In genomic region chrX:85003655-85004244, GRCh38 we compare ENCODE assay signal across 8 cellular contexts. TPM values are rescaled to one million over a fixed set of nuclear protein-coding genes. Genes with fewer than 3 reads are reported as not detected.
A peak's percentile ranks its signal among the peaks of the same experiment; 100 is the strongest.
DNase-seq lines count a peak whose midpoint lies in the region; ATAC-seq and TF ChIP-seq lines count a peak whose summit lies in the region.

A gene with protein sequence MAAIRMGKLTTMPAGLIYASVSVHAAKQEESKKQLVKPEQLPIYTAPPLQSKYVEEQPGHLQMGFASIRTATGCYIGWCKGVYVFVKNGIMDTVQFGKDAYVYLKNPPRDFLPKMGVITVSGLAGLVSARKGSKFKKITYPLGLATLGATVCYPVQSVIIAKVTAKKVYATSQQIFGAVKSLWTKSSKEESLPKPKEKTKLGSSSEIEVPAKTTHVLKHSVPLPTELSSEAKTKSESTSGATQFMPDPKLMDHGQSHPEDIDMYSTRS (plus strand): TSS chrX:85003877. CDS start chrX:85003913, 36 bp downstream.

- H3K36me3 Mint-ChIP-seq in glutamatergic neuron (ENCODE audit: unreplicated experiment), result no peaks in the 10 kb centered on the region

- H3K36me3 ChIP-seq in SK-N-SH (replicated peaks in 1 of 2; ENCODE audit: control insufficient read depth in 1 of 2, insufficient read depth in 2 of 2, low read length in 1 of 2) (no peaks in the 10 kb centered on the region), osteoblast (ENCODE audit: insufficient read depth, low read length) (no peaks in the 10 kb centered on the region), thoracic aorta (no peaks in the 10 kb centered on the region)

- TF ChIP-seq POLR2A in NB4 (IDR thresholded peaks at IDR 0.05; ENCODE audit: extremely low read depth, insufficient read length), result peak; percentile 17

- H3K27me3 ChIP-seq in SK-N-SH (ENCODE audit: insufficient read depth) (no peaks in the 10 kb centered on the region), osteoblast (ENCODE audit: insufficient read depth, low read length) (no peaks in the 10 kb centered on the region), thoracic aorta (replicated peaks; ENCODE audit: insufficient read depth) (no peaks in the 10 kb centered on the region)

- H3K9me2 ChIP-seq in SK-N-SH, result no peaks in the 10 kb centered on the region

- peak within 1 kb of the TSS; percentile 89 for H3K27ac Mint-ChIP-seq in glutamatergic neuron (ENCODE audit: unreplicated experiment)

- CTCF ChIA-PET in SK-N-SH (lab: Yijun Ruan, JAX), result interaction anchor here (0.6 kb wide), 1 partner anchor 155 kb away, joined by 3 read pairs; no protein-coding TSS in a partner anchor

- H3K9ac ChIP-seq in SK-N-SH, result peak within 1 kb of the TSS; percentile 79

- peak; percentile 89 for ATAC-seq in thoracic aorta (ENCODE audit: insufficient number of reproducible peaks, low FRiP score, low read depth)

- peak within 1 kb of the TSS; percentile 72 for H3K4me3 ChIP-seq in HFF-Myc (replicated peaks; ENCODE audit: low read depth, low read length)
- peak within 1 kb of the TSS; percentile 95 for H3K4me3 ChIP-seq in NB4 (ENCODE audit: low read depth, low read length)
- H3K4me3 ChIP-seq in SK-N-SH (ENCODE audit: low read depth in 2 of 2, low read length in 1 of 2), result peak within 1 kb of the TSS; percentile 80 to 90
- H3K4me3 ChIP-seq in osteoblast (ENCODE audit: insufficient read depth, low read length), result peak within 1 kb of the TSS; percentile 78
- H3K4me3 ChIP-seq in thoracic aorta, result peak within 1 kb of the TSS; percentile 87

- H4K20me1 ChIP-seq in SK-N-SH (ENCODE audit: insufficient read depth) (0 out of 2 replicates have a peak, but pooled peaks cover 3% of the 10 kb centered on the region), osteoblast (ENCODE audit: insufficient read depth, low read length) (no peaks in the 10 kb centered on the region)

- POLR2A ChIA-PET in SK-N-SH (lab: Yijun Ruan, JAX), result no interaction called here

- H3K9me3 ChIP-seq in SK-N-SH (no peaks in the 10 kb centered on the region), osteoblast (ENCODE audit: low read depth, low read length) (no peaks in the 10 kb centered on the region), thoracic aorta (no peaks in the 10 kb centered on the region)

- peak; percentile 88 for DNase-seq in GM03348 (ENCODE audit: low spot score)
- peak; percentile 44 for DNase-seq in HFF-Myc (ENCODE audit: extremely low read depth, low read depth)
- DNase-seq in NB4 (ENCODE audit: low read depth), result peak; percentile 90
- peak; percentile 76 for DNase-seq in SK-N-SH
- peak; percentile 80 for DNase-seq in activated naive CD4-positive, alpha-beta T cell treated with anti-CD3 and anti-CD28 coated beads, Interleukin-2, amount 50 U/mL, for 16 hours
- DNase-seq in glutamatergic neuron, result peak; percentile 84
- DNase-seq in osteoblast (ENCODE audit: insufficient read length, low spot score, missing footprints), result peak; percentile 76
- DNase-seq in thoracic aorta (ENCODE audit: low spot score), result peak; percentile 54

- TF ChIP-seq EP300 in SK-N-SH (IDR thresholded peaks at IDR 0.05; ENCODE audit: borderline replicate concordance in 1 of 2, low read depth in 1 of 2, low read length in 1 of 2), result 0 out of 4 replicates have a peak, but pooled peaks of 1 of the 2 experiments have one; percentile 11

- no peak for TF ChIP-seq CTCF in HFF-Myc (IDR thresholded peaks at IDR 0.05; ENCODE audit: low read depth, low read length, missing control alignments)
- no peak for TF ChIP-seq CTCF in NB4 (IDR thresholded peaks at IDR 0.05; ENCODE audit: low read depth, low read length)
- TF ChIP-seq CTCF in SK-N-SH (IDR thresholded peaks at IDR 0.05), result no peak
- no peak for TF ChIP-seq CTCF in glutamatergic neuron (IDR thresholded peaks at IDR 0.05; ENCODE audit: partially characterized antibody, unreplicated experiment)
- TF ChIP-seq CTCF in osteoblast (IDR thresholded peaks at IDR 0.05; ENCODE audit: extremely low read depth, low read depth, low read length), result no peak
- no peak for TF ChIP-seq CTCF in thoracic aorta (IDR thresholded peaks at IDR 0.05)

- H3K27ac ChIP-seq in SK-N-SH (ENCODE audit: low read depth in 2 of 2, low read length in 1 of 2) (peak within 1 kb of the TSS; percentile 63 to 76), osteoblast (ENCODE audit: low read depth, low read length) (peak within 1 kb of the TSS; percentile 63), thoracic aorta (peak within 1 kb of the TSS; percentile 65)

- peak within 1 kb of the TSS; percentile 89 for H3K4me3 Mint-ChIP-seq in glutamatergic neuron (ENCODE audit: unreplicated experiment)

- peaks cover 2% of the 10 kb centered on the region for H3K9me3 Mint-ChIP-seq in glutamatergic neuron (ENCODE audit: unreplicated experiment)

- H3K4me1 ChIP-seq in SK-N-SH (ENCODE audit: control insufficient read depth in 1 of 2, insufficient read depth in 2 of 2, low read depth in 1 of 2, low read length in 1 of 2) (peaks cover 0 to 3% of the 10 kb centered on the region in 2 experiments; a peak in 1 of 4 replicates), osteoblast (ENCODE audit: insufficient read depth, low read length) (peaks cover 4% of the 10 kb centered on the region), thoracic aorta (ENCODE audit: control insufficient read depth in 1 of 2, low read depth in 2 of 2) (no peaks in the 10 kb centered on the region)

- no peaks in the 10 kb centered on the region for H3K27me3 Mint-ChIP-seq in glutamatergic neuron (ENCODE audit: unreplicated experiment)

- H3K4me2 ChIP-seq in SK-N-SH, result peak within 1 kb of the TSS; percentile 69
- peak within 1 kb of the TSS; percentile 80 for H3K4me2 ChIP-seq in osteoblast (ENCODE audit: insufficient read depth, low read length)

- 2% methylated on average over 19 of the region's 24 CpGs for WGBS in SK-N-SH (ENCODE audit: low lambda C conversion rate)

- H3F3A ChIP-seq in SK-N-SH (replicated peaks; ENCODE audit: insufficient read depth), result peaks cover 8% of the 10 kb centered on the region

- peaks cover 42% of the 10 kb centered on the region for H3K79me2 ChIP-seq in SK-N-SH (ENCODE audit: insufficient read depth)
- peaks cover 20% of the 10 kb centered on the region for H3K79me2 ChIP-seq in osteoblast (ENCODE audit: insufficient read depth, low read length)

- peak within 1 kb of the TSS; percentile 97 for H2AFZ ChIP-seq in SK-N-SH (ENCODE audit: low read depth)
- peak within 1 kb of the TSS; percentile 81 for H2AFZ ChIP-seq in osteoblast (ENCODE audit: low read length)

- no peak for TF ChIP-seq RAD21 in SK-N-SH (IDR thresholded peaks at IDR 0.05; ENCODE audit: low read length)

- peaks cover 4% of the 10 kb centered on the region for H3K4me1 Mint-ChIP-seq in glutamatergic neuron (ENCODE audit: low read depth, unreplicated experiment)

TF ChIP-seq in SK-N-SH, 30 proteins besides CTCF, POLR2A, EP300 and RAD21 (continues in another document):
- TF ChIP-seq RFX5 (IDR thresholded peaks at IDR 0.05; ENCODE audit: low read length) (peak; percentile 89), FOSL2 (IDR thresholded peaks at IDR 0.05; ENCODE audit: borderline replicate concordance, low read depth) (no peak), POLR2AphosphoS5 (IDR thresholded peaks at IDR 0.05; ENCODE audit: low read depth, low read length) (peak; percentile 82), TEAD4 (IDR thresholded peaks at IDR 0.05; ENCODE audit: borderline replicate concordance, insufficient read depth) (no peak), NRF1 (IDR thresholded peaks at IDR 0.05; ENCODE audit: low read depth, low read length) (no peak), TAF1 (IDR thresholded peaks at IDR 0.05; ENCODE audit: borderline replicate concordance, low read depth, low read length) (peak; percentile 62; the same call in 1 of the 2 replicates), FOXJ3 (CRISPR knock-in tag; IDR thresholded peaks at IDR 0.05) (no peak), SIN3A (IDR thresholded peaks at IDR 0.05; ENCODE audit: borderline replicate concordance, low read depth, low read length) (peak; percentile 29; the same call in 1 of the 2 replicates), MEF2A (IDR thresholded peaks at IDR 0.05; ENCODE audit: borderline replicate concordance, low read depth) (no peak), YY1 (IDR thresholded peaks at IDR 0.05; ENCODE audit: low read depth) (peak; percentile 94), GATA2 (CRISPR knock-in tag; IDR thresholded peaks at IDR 0.05) (no peak)
- TF ChIP-seq, protein P1, sequence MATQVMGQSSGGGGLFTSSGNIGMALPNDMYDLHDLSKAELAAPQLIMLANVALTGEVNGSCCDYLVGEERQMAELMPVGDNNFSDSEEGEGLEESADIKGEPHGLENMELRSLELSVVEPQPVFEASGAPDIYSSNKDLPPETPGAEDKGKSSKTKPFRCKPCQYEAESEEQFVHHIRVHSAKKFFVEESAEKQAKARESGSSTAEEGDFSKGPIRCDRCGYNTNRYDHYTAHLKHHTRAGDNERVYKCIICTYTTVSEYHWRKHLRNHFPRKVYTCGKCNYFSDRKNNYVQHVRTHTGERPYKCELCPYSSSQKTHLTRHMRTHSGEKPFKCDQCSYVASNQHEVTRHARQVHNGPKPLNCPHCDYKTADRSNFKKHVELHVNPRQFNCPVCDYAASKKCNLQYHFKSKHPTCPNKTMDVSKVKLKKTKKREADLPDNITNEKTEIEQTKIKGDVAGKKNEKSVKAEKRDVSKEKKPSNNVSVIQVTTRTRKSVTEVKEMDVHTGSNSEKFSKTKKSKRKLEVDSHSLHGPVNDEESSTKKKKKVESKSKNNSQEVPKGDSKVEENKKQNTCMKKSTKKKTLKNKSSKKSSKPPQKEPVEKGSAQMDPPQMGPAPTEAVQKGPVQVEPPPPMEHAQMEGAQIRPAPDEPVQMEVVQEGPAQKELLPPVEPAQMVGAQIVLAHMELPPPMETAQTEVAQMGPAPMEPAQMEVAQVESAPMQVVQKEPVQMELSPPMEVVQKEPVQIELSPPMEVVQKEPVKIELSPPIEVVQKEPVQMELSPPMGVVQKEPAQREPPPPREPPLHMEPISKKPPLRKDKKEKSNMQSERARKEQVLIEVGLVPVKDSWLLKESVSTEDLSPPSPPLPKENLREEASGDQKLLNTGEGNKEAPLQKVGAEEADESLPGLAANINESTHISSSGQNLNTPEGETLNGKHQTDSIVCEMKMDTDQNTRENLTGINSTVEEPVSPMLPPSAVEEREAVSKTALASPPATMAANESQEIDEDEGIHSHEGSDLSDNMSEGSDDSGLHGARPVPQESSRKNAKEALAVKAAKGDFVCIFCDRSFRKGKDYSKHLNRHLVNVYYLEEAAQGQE (IDR thresholded peaks at IDR 0.05; ENCODE audit: low read depth, low read length), result peak; percentile 51; the same call in 1 of the 2 replicates

RNA-seq across cellular contexts. Expression of the gene that starts here (rescaled TPM):
- 2.4 and 3.2 TPM in 2 replicates for polyA plus RNA-seq in SK-N-SH (2012; rRNA removed)
- 4.2 and 5.3 TPM in 2 replicates for polyA plus RNA-seq in SK-N-SH (2012; cell fraction: cytosol; rRNA removed)
- polyA plus RNA-seq in SK-N-SH (2012; cell fraction: nucleus; rRNA removed), result 2.0 and 4.1 TPM in 2 replicates
- total RNA-seq in glutamatergic neuron (ENCODE audit: unreplicated experiment) (21.6 TPM), osteoblast (9.1 and 10.5 TPM in 2 replicates), thoracic aorta (10 to 100 TPM; 22.9 to 29.0 TPM)

Comparison
In these comparisons a context has a peak if more than half of its experiments do, and no peak if none do; other contexts are left out.
1. Peak in every context shown above with its lines: DNase-seq, ATAC-seq, H3K4me3 ChIP-seq and H3K27ac ChIP-seq.